ENCODE assay signal across 9 cellular contexts in genomic region chr7:120725376-120726039, GRCh38.
DNase-seq lines count a peak whose midpoint lies in the region; ATAC-seq and TF ChIP-seq lines count a peak whose summit lies in the region.
"Had no signal": no experiment of that assay in that cellular context is flagged by ENCODE, and none has a peak within 500 bp of the region (broad histone marks: within the 10 kb centered on the region; RNA-seq: fewer than 3 reads in every experiment).

No MANE protein-coding gene starts in this region.

- H3K36me3 ChIP-seq in GM23338 (ENCODE audit: insufficient read depth), result no peaks in the 10 kb centered on the region
- no peaks in the 10 kb centered on the region for H3K36me3 ChIP-seq in mammary epithelial cell (ENCODE audit: insufficient read depth, low read length)

- no peak overlapping the region for H3K9ac ChIP-seq in mammary epithelial cell (ENCODE audit: insufficient read depth, low read length)

- in situ Hi-C loops in mammary epithelial cell (cut with MboI; ENCODE audit: low sequenced_read_pairs in 2 of 2), result no loop called here

- H3K27ac Mint-ChIP-seq in GM23338, result no peak overlapping the region

- TF ChIP-seq CTCF in AG10803 (conservative IDR thresholded peaks at IDR 0.05; ENCODE audit: low read length), result peak; percentile 70
- TF ChIP-seq CTCF in GM23338 (conservative IDR thresholded peaks at IDR 0.05; ENCODE audit: low read depth in 2 of 2), result peak; percentile 61 to 87
- peak; percentile 58 to 61 for TF ChIP-seq CTCF in mammary epithelial cell (conservative IDR thresholded peaks at IDR 0.05 in 1 of 2, IDR thresholded peaks at IDR 0.05 in 1 of 2; ENCODE audit: extremely low read depth in 1 of 2, insufficient read depth in 1 of 2, low read depth in 1 of 2, low read length in 2 of 2)

- peaks cover 28% of the 10 kb centered on the region for H3K4me1 Mint-ChIP-seq in GM23338

- H3K9me2 ChIP-seq in GM23338 (ENCODE audit: insufficient read depth), result no peaks in the 10 kb centered on the region

- no peaks in the 10 kb centered on the region for H3K27me3 Mint-ChIP-seq in GM23338 (ENCODE audit: insufficient read depth, low read depth, poor library complexity)

- H3K4me2 ChIP-seq in GM23338, result no peak overlapping the region
- H3K4me2 ChIP-seq in mammary epithelial cell (ENCODE audit: insufficient read depth, low read depth, low read length), result peak overlapping the region; percentile 55

- no peaks in the 10 kb centered on the region for H3K9me3 Mint-ChIP-seq in GM23338

- no peak overlapping the region for H2AFZ ChIP-seq in GM23338
- no peak overlapping the region for H2AFZ ChIP-seq in mammary epithelial cell (ENCODE audit: low read depth, low read length)

- DNase-seq in AG10803 (ENCODE audit: low read depth), result peak; percentile 49
- peak; percentile 82 for DNase-seq in GM23338 (ENCODE audit: low spot score)
- peak; percentile 56 for DNase-seq in NCI-H460 (ENCODE audit: extremely low read depth, low read depth)
- no peak for DNase-seq in mammary epithelial cell
- DNase-seq in midbrain (lab: John Stamatoyannopoulos, UW), result peak; percentile 75
- DNase-seq in NCI-H187 treated with DMSO at 0.1 percent for 48 hours (lab: John Stamatoyannopoulos, UW), result no peak
- no peak for DNase-seq in foreskin melanocyte

- intact Hi-C loops in mammary epithelial cell (cut with micrococcal nuclease), result loop anchor here (2.0 to 10.0 kb wide), 3 partner anchors 141 to 791 kb away; no protein-coding TSS in a partner anchor

- no peaks in the 10 kb centered on the region for H3F3A ChIP-seq in GM23338 (replicated peaks; ENCODE audit: low read depth)

- WGBS in mammary epithelial cell (ENCODE audit: low coverage, missing lambda C conversion rate), result 28% methylated on average over 10 of the region's 10 CpGs

- ATAC-seq in GM23338 (peak; percentile 32; the same call in 1 of the 3 replicates), HG02973 (IDR thresholded peaks at IDR 0.05; ENCODE audit: unreplicated experiment) (no peak)

- dilution Hi-C loops in mammary epithelial cell (cut with HindIII; ENCODE audit: low sequenced_read_pairs), result no loop called here

- H3K9me3 ChIP-seq in mammary epithelial cell (replicated peaks; ENCODE audit: insufficient read depth, low read length), result no peaks in the 10 kb centered on the region

- no peaks in the 10 kb centered on the region for H3K36me3 Mint-ChIP-seq in GM23338 (ENCODE audit: low read depth)

- no TSS peak for BruUV-seq in mammary epithelial cell (replicated peaks; lab: Mats Ljungman, UMichigan)

- no peak overlapping the region for H3K27ac ChIP-seq in GM23338 (ENCODE audit: low read depth)
- no peak overlapping the region for H3K27ac ChIP-seq in mammary epithelial cell (ENCODE audit: insufficient read depth, low read depth, low read length)
- H3K27ac ChIP-seq: epithelial cell of prostate had no signal

- no peaks in the 10 kb centered on the region for H4K20me1 ChIP-seq in GM23338 (replicated peaks; ENCODE audit: insufficient read depth)
- no peaks in the 10 kb centered on the region for H4K20me1 ChIP-seq in mammary epithelial cell (ENCODE audit: insufficient read depth, low read length)

- 0 out of 2 replicates have a peak, but pooled peaks cover 4% of the 10 kb centered on the region for H3K4me1 ChIP-seq in GM23338 (ENCODE audit: insufficient read depth)
- no peaks in the 10 kb centered on the region for H3K4me1 ChIP-seq in mammary epithelial cell (ENCODE audit: insufficient read depth, low read length)

- H3K79me2 ChIP-seq in GM23338 (replicated peaks; ENCODE audit: insufficient read depth) (no peaks in the 10 kb centered on the region), mammary epithelial cell (ENCODE audit: insufficient read depth, low read length) (no peaks in the 10 kb centered on the region)

- H3K27me3 ChIP-seq in GM23338 (ENCODE audit: insufficient read depth) (no peaks in the 10 kb centered on the region), mammary epithelial cell (ENCODE audit: insufficient read depth, low read length) (no peaks in the 10 kb centered on the region)

- H3K4me3 ChIP-seq in AG10803 (ENCODE audit: low read length) (no peak overlapping the region), GM23338 (no peak overlapping the region), mammary epithelial cell (replicated peaks in 1 of 3; ENCODE audit: insufficient read depth in 1 of 3, low read depth in 2 of 3, low read length in 3 of 3) (no peak overlapping the region)

- no peak overlapping the region for H3K4me3 Mint-ChIP-seq in GM23338

- CTCF ChIA-PET in mammary epithelial cell (lab: Charles Lee; ENCODE audit: low non-redundant PET), result interaction anchor here (1.1 kb wide), 1 partner anchor 790 kb away, joined by 4 read pairs; no protein-coding TSS in a partner anchor

TF ChIP-seq in GM23338, 12 proteins besides CTCF, POLR2A, EP300 and RAD21:
- TF ChIP-seq ZNF114 (CRISPR knock-in tag; IDR thresholded peaks at IDR 0.05) (no peak), EZH2 (IDR thresholded peaks at IDR 0.05; ENCODE audit: low read depth, unreplicated experiment) (no peak), EZH2phosphoT487 (IDR thresholded peaks at IDR 0.05; ENCODE audit: unreplicated experiment) (no peak), JUNB (IDR thresholded peaks at IDR 0.05; ENCODE audit: unreplicated experiment) (no peak)

Comparison
In these comparisons a context has a peak if more than half of its experiments do, and no peak if none do; other contexts are left out.
1. DNase-seq: peak in AG10803 (single experiment), GM23338 (single experiment), NCI-H460 (single experiment) and midbrain (single experiment); none in mammary epithelial cell (single experiment), NCI-H187 treated with DMSO at 0.1 percent for 48 hours (single experiment) and foreskin melanocyte (single experiment).
2. Peak in every context shown above with its lines, with median percentiles within 50 percentile points of each other: CTCF ChIP-seq.